Comparison of ENCODE assay signal across 8 cellular contexts in genomic region chr7:98338441-98338840, GRCh38.
"Had no signal": no experiment of that assay in that cellular context is flagged by ENCODE, and none has a peak within 500 bp of the region (broad histone marks: within the 10 kb centered on the region; RNA-seq: fewer than 3 reads in every experiment).

No MANE protein-coding gene starts in this region.

- ATAC-seq: GM12878 had no signal

- FAIRE-seq: G401.6, GM12878, GM12891, GM12892, GM18507, GM19239 had no signal

- H3K4me3 ChIP-seq: GM12878 had no signal

- DNase-seq: GDM1, GF-D8 had no signal
